13 cellular contexts compared by ENCODE assay signal in the genomic region with DNA sequence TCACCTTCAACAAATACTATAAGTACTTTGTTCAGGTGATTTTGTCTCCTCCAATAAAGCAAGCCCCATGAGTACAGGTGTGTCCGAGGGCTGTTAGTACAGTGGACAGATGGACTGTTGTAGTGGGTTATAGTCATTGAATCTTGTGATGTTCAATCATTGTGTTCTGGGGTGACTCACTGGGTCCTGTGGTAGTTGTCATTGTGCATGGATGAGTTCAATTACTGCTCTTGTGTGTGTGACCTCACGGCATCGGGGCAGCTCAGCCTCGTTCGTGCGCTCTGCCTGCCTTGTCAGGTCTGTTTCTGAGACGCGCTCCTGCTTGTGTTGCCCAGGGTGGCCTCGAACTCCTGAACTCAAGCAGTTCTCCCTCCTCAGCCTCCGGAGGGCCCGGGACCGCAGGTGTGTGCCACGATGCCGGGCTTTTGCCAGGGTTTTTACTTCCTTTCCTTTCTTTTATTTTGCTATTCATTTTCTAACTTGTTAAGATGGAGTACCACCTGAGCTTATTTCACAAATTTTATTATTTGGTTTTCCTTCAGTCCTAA.
DNase-seq lines count a peak whose midpoint lies in the region; ATAC-seq lines count a peak whose summit lies in the region.
"Had no signal": no experiment of that assay in that cellular context is flagged by ENCODE, and none has a peak within 500 bp of the region (broad histone marks: within the 10 kb centered on the region; RNA-seq: fewer than 3 reads in every experiment).

No MANE protein-coding gene starts in this region.

- peaks cover 0 to 14% of the 10 kb centered on the region in 2 donors for H3K36me3 Mint-ChIP-seq in activated naive CD4-positive, alpha-beta T cell treated with anti-CD3 and anti-CD28 coated beads, Interleukin-2, amount 50 U/mL, for 72 hours
- H3K36me3 Mint-ChIP-seq in activated naive CD4-positive, alpha-beta T cell treated with anti-CD3 and anti-CD28 coated beads for 36 hours (ENCODE audit: low read depth), result peaks cover 35% of the 10 kb centered on the region
- H3K36me3 Mint-ChIP-seq in effector memory CD8-positive, alpha-beta T cell (ENCODE audit: insufficient read depth), result peaks cover 56% of the 10 kb centered on the region
- H3K36me3 Mint-ChIP-seq in stimulated activated effector memory CD8-positive, alpha-beta T cell treated with anti-CD3 and anti-CD28 coated beads, Interleukin-12 subunit alpha, Interleukin-12 subunit beta, amount 100 ng/mL, for 72 hours, result peaks cover 96% of the 10 kb centered on the region

- no peaks in the 10 kb centered on the region for H3K9me3 Mint-ChIP-seq in activated naive CD4-positive, alpha-beta T cell treated with anti-CD3 and anti-CD28 coated beads, Interleukin-2, amount 50 U/mL, for 72 hours
- H3K9me3 Mint-ChIP-seq in activated naive CD4-positive, alpha-beta T cell treated with anti-CD3 and anti-CD28 coated beads for 36 hours, result no peaks in the 10 kb centered on the region
- H3K9me3 Mint-ChIP-seq in effector memory CD8-positive, alpha-beta T cell, result no peaks in the 10 kb centered on the region
- H3K9me3 Mint-ChIP-seq in stimulated activated effector memory CD8-positive, alpha-beta T cell treated with anti-CD3 and anti-CD28 coated beads, Interleukin-12 subunit alpha, Interleukin-12 subunit beta, amount 100 ng/mL, for 72 hours, result no peaks in the 10 kb centered on the region
- H3K9me3 Mint-ChIP-seq: naive thymus-derived CD8-positive, alpha-beta T cell had no signal

- no peak overlapping the region for H3K4me3 Mint-ChIP-seq in activated naive CD4-positive, alpha-beta T cell treated with anti-CD3 and anti-CD28 coated beads for 36 hours
- no peak overlapping the region for H3K4me3 Mint-ChIP-seq in effector memory CD8-positive, alpha-beta T cell
- H3K4me3 Mint-ChIP-seq in stimulated activated effector memory CD8-positive, alpha-beta T cell treated with anti-CD3 and anti-CD28 coated beads, Interleukin-12 subunit alpha, Interleukin-12 subunit beta, amount 100 ng/mL, for 72 hours, result no peak overlapping the region

- no peaks in the 10 kb centered on the region for H3K27me3 Mint-ChIP-seq in activated naive CD4-positive, alpha-beta T cell treated with anti-CD3 and anti-CD28 coated beads for 36 hours (ENCODE audit: low read depth)
- H3K27me3 Mint-ChIP-seq in effector memory CD8-positive, alpha-beta T cell, result no peaks in the 10 kb centered on the region
- H3K27me3 Mint-ChIP-seq: naive thymus-derived CD8-positive, alpha-beta T cell; progenitor cell of endocrine pancreas had no signal

- no peak for DNase-seq in activated naive CD4-positive, alpha-beta T cell treated with anti-CD3 and anti-CD28 coated beads, Interleukin-2, amount 50 U/mL, for 72 hours (ENCODE audit: low spot score in 2 of 2)
- DNase-seq in activated naive CD4-positive, alpha-beta T cell treated with anti-CD3 and anti-CD28 coated beads for 36 hours, result no peak
- DNase-seq in effector memory CD8-positive, alpha-beta T cell, result no peak
- DNase-seq in stimulated activated effector memory CD8-positive, alpha-beta T cell treated with anti-CD3 and anti-CD28 coated beads, Interleukin-12 subunit alpha, Interleukin-12 subunit beta, amount 100 ng/mL, for 72 hours (ENCODE audit: low spot score in 2 of 2), result no peak
- DNase-seq in globus pallidus (ENCODE audit: low spot score) (no peak), NCI-H146 treated with DMSO at 0.1 percent for 48 hours (lab: John Stamatoyannopoulos, UW; ENCODE audit: unreplicated experiment) (no peak)
- DNase-seq: activated naive CD4-positive, alpha-beta T cell treated with anti-CD3 and anti-CD28 coated beads, Interleukin-2, amount 50 U/mL, for 16 hours; naive thymus-derived CD8-positive, alpha-beta T cell; NCI-H526 treated with DMSO at 0.1 percent for 48 hours; stimulated activated CD4-positive, alpha-beta T cell treated with anti-CD3 and anti-CD28 coated beads, Interleukin-12 subunit alpha, Interleukin-12 subunit beta, amount 100 ng/mL, for 4 hours had no signal

- H3K4me1 Mint-ChIP-seq in activated naive CD4-positive, alpha-beta T cell treated with anti-CD3 and anti-CD28 coated beads for 36 hours (ENCODE audit: low read depth), result peaks cover 3% of the 10 kb centered on the region
- H3K4me1 Mint-ChIP-seq in effector memory CD8-positive, alpha-beta T cell (ENCODE audit: low read depth in 2 of 2), result peaks cover 1 to 4% of the 10 kb centered on the region in 2 donors
- peaks cover 8% of the 10 kb centered on the region for H3K4me1 Mint-ChIP-seq in stimulated activated effector memory CD8-positive, alpha-beta T cell treated with anti-CD3 and anti-CD28 coated beads, Interleukin-12 subunit alpha, Interleukin-12 subunit beta, amount 100 ng/mL, for 72 hours

- peak overlapping the region; percentile 34 to 76 for H3K27ac Mint-ChIP-seq in activated naive CD4-positive, alpha-beta T cell treated with anti-CD3 and anti-CD28 coated beads, Interleukin-2, amount 50 U/mL, for 72 hours
- H3K27ac Mint-ChIP-seq in activated naive CD4-positive, alpha-beta T cell treated with anti-CD3 and anti-CD28 coated beads for 36 hours, result no peak overlapping the region
- H3K27ac Mint-ChIP-seq in effector memory CD8-positive, alpha-beta T cell, result peak overlapping the region; percentile 41 to 49
- H3K27ac Mint-ChIP-seq in stimulated activated effector memory CD8-positive, alpha-beta T cell treated with anti-CD3 and anti-CD28 coated beads, Interleukin-12 subunit alpha, Interleukin-12 subunit beta, amount 100 ng/mL, for 72 hours, result peak overlapping the region; percentile 35

- CTCF ChIA-PET in activated naive CD4-positive, alpha-beta T cell treated with anti-CD3 and anti-CD28 coated beads for 36 hours (lab: Charles Lee), result no interaction called here

- intact Hi-C loops in activated naive CD4-positive, alpha-beta T cell treated with anti-CD3 and anti-CD28 coated beads for 36 hours (cut with micrococcal nuclease), result no loop called here

- no peak for ATAC-seq in activated naive CD4-positive, alpha-beta T cell treated with anti-CD3 and anti-CD28 coated beads, Interleukin-2, amount 50 U/mL, for 72 hours
- ATAC-seq in HG03432 (IDR thresholded peaks at IDR 0.05; ENCODE audit: unreplicated experiment), result peak; percentile 12
- ATAC-seq in effector memory CD8-positive, alpha-beta T cell (replicated peaks), result no peak
- ATAC-seq in stimulated activated effector memory CD8-positive, alpha-beta T cell treated with anti-CD3 and anti-CD28 coated beads, Interleukin-12 subunit alpha, Interleukin-12 subunit beta, amount 100 ng/mL, for 72 hours, result peak; percentile 31
- no peak for ATAC-seq in HG03039 (IDR thresholded peaks at IDR 0.05; ENCODE audit: unreplicated experiment)

Comparison
In these comparisons a context has a peak if more than half of its experiments do, and no peak if none do; other contexts are left out.
1. ATAC-seq: peak in HG03432 (single experiment) and stimulated activated effector memory CD8-positive, alpha-beta T cell treated with anti-CD3 and anti-CD28 coated beads, Interleukin-12 subunit alpha, Interleukin-12 subunit beta, amount 100 ng/mL, for 72 hours (single experiment); none in activated naive CD4-positive, alpha-beta T cell treated with anti-CD3 and anti-CD28 coated beads, Interleukin-2, amount 50 U/mL, for 72 hours (0 of 2), effector memory CD8-positive, alpha-beta T cell (single experiment) and HG03039 (single experiment).